ENCODE assay signal across 8 cellular contexts in the genomic region with DNA sequence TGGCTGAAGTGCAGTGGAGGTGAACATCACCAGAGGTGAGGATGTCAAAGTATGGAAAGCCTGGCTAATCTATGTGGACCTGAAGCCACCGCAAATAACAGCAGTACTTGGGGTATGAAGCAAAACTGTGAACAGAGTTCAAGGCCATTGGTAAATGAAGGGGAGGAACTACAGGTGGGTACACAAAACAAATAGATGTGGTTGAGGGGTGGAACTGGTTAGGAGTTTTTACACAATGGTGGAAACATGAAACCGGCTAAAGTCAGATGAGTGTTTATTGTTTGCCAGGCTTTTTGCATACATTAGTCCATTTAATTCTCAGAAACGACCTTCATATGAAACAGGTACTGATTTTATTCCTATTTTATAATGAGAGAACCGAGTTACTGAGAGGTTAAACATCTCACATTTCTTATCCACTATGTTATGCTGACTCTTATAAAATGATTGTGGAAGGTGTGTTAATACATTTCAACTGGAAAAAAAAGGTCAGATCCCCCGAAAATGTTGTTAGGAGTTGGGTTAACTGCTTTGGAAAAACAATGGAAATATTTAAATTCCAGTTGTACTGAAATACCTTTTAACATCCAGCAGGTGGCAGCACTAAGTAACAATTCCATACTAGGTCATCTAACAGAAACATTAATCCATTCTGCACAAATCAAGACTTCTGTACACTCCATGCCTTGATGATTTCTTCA. TPM values are rescaled to one million over a fixed set of nuclear protein-coding genes. Genes with fewer than 3 reads are reported as not detected.
DNase-seq lines count a peak whose midpoint lies in the region; ATAC-seq and TF ChIP-seq lines count a peak whose summit lies in the region.

No MANE protein-coding gene starts in this region.

- ATAC-seq in activated CD4-positive, alpha-beta T cell treated with anti-CD3 and anti-CD28 coated beads for 36 hours, result peak; percentile 53
- ATAC-seq in GM21737 (IDR thresholded peaks at IDR 0.05; ENCODE audit: unreplicated experiment), result no peak
- ATAC-seq in GM21576 (IDR thresholded peaks at IDR 0.05; ENCODE audit: unreplicated experiment), result no peak

- peaks cover 55% of the 10 kb centered on the region for H3K36me3 Mint-ChIP-seq in activated CD4-positive, alpha-beta T cell treated with anti-CD3 and anti-CD28 coated beads for 36 hours (ENCODE audit: low read depth)

- H3K4me1 ChIP-seq in KMS-11 (ENCODE audit: low read depth, poor library complexity, severe bottlenecking) (no peaks in the 10 kb centered on the region), fibroblast of lung (ENCODE audit: control insufficient read depth, extremely low read depth, insufficient read depth, low read length) (no peaks in the 10 kb centered on the region), prostate gland (replicated peaks) (no peaks in the 10 kb centered on the region)

- H3K4me3 ChIP-seq in KMS-11 (IDR thresholded peaks at IDR 0.05; ENCODE audit: insufficient read depth, low read depth, low read length) (no peak overlapping the region), fibroblast of lung (replicated peaks in 1 of 4; ENCODE audit: control extremely low read depth in 1 of 4, insufficient read depth in 1 of 4, low read depth in 3 of 4, low read length in 4 of 4) (no peak overlapping the region), prostate gland (no peak overlapping the region)

- CTCF ChIA-PET in activated CD4-positive, alpha-beta T cell treated with anti-CD3 and anti-CD28 coated beads for 36 hours (lab: Charles Lee), result interaction anchor here (0.7 to 1.0 kb wide), 2 partner anchors 17 to 60 kb away, joined by 3 read pairs; no protein-coding TSS in a partner anchor

- H3K9ac ChIP-seq in KMS-11 (no peak overlapping the region), fibroblast of lung (ENCODE audit: insufficient read depth, low read length) (no peak overlapping the region)

- 62% methylated on average over 5 of the region's 5 CpGs for whole genome bisulfite sequencing in prostate gland

- H4K20me1 ChIP-seq in KMS-11 (ENCODE audit: insufficient read depth), result no peaks in the 10 kb centered on the region
- H4K20me1 ChIP-seq in fibroblast of lung (ENCODE audit: control insufficient read depth, extremely low read depth, insufficient read depth, low read length), result peaks cover 1% of the 10 kb centered on the region

- H3K36me3 ChIP-seq in KMS-11 (ENCODE audit: insufficient read depth), result no peaks in the 10 kb centered on the region
- peaks cover 10% of the 10 kb centered on the region for H3K36me3 ChIP-seq in fibroblast of lung (ENCODE audit: control insufficient read depth, insufficient read depth, low read length)
- peaks cover 0 to 6% of the 10 kb centered on the region in 2 donors for H3K36me3 ChIP-seq in prostate gland

- H3K9me3 Mint-ChIP-seq in activated CD4-positive, alpha-beta T cell treated with anti-CD3 and anti-CD28 coated beads for 36 hours (ENCODE audit: low read depth), result no peaks in the 10 kb centered on the region

- POLR2A ChIA-PET in activated CD4-positive, alpha-beta T cell treated with anti-CD3 and anti-CD28 coated beads for 36 hours (lab: Charles Lee), result no interaction called here

- no peak overlapping the region for H3K27ac ChIP-seq in KMS-11
- H3K27ac ChIP-seq in fibroblast of lung (ENCODE audit: insufficient read depth, low read length), result no peak overlapping the region
- no peak overlapping the region for H3K27ac ChIP-seq in prostate gland

- no peaks in the 10 kb centered on the region for H3K9me3 ChIP-seq in fibroblast of lung (ENCODE audit: control insufficient read depth, insufficient read depth, low read depth, low read length)
- H3K9me3 ChIP-seq in prostate gland, result no peaks in the 10 kb centered on the region

- no peak overlapping the region for H2AFZ ChIP-seq in KMS-11 (ENCODE audit: low read depth)
- no peak overlapping the region for H2AFZ ChIP-seq in fibroblast of lung (ENCODE audit: low read length)

- no peaks in the 10 kb centered on the region for H3K4me1 Mint-ChIP-seq in activated CD4-positive, alpha-beta T cell treated with anti-CD3 and anti-CD28 coated beads for 36 hours

- no peak overlapping the region for H3K4me3 Mint-ChIP-seq in activated CD4-positive, alpha-beta T cell treated with anti-CD3 and anti-CD28 coated beads for 36 hours

- H3K4me2 ChIP-seq in KMS-11, result no peak overlapping the region
- no peak overlapping the region for H3K4me2 ChIP-seq in fibroblast of lung (ENCODE audit: extremely low read depth, insufficient read depth, low read length)

- peak; percentile 11 for DNase-seq in activated CD4-positive, alpha-beta T cell treated with anti-CD3 and anti-CD28 coated beads for 36 hours
- no peak for DNase-seq in activated CD4-positive, alpha-beta T cell treated with anti-CD3 and anti-CD28 coated beads for 48 hours
- DNase-seq in SHP77 treated with DMSO at 0.1 percent for 48 hours (lab: John Stamatoyannopoulos, UW), result peak; percentile 8
- DNase-seq in fibroblast of lung (ENCODE audit: low read depth in 2 of 2), result peak; percentile 30 to 66
- no peak for DNase-seq in prostate gland (ENCODE audit: low spot score)

- no peak for TF ChIP-seq POLR2A in prostate gland (IDR thresholded peaks at IDR 0.05)

- H3K27me3 Mint-ChIP-seq in activated CD4-positive, alpha-beta T cell treated with anti-CD3 and anti-CD28 coated beads for 36 hours, result no peaks in the 10 kb centered on the region

- intact Hi-C loops in activated CD4-positive, alpha-beta T cell treated with anti-CD3 and anti-CD28 coated beads for 36 hours (cut with DNase I, micrococcal nuclease), result loop anchor here in 1 of 2 experiments (2.0 to 5.0 kb wide), 2 partner anchors 133 to 519 kb away; no protein-coding TSS in a partner anchor
- intact Hi-C loops in prostate gland (cut with DNase I), result no loop called here

- H3K27ac Mint-ChIP-seq in activated CD4-positive, alpha-beta T cell treated with anti-CD3 and anti-CD28 coated beads for 36 hours, result no peak overlapping the region

- H3K27me3 ChIP-seq in KMS-11 (ENCODE audit: insufficient read depth, low read depth), result no peaks in the 10 kb centered on the region
- H3K27me3 ChIP-seq in fibroblast of lung (ENCODE audit: control insufficient read depth, insufficient read depth, low read length), result no peaks in the 10 kb centered on the region
- no peaks in the 10 kb centered on the region for H3K27me3 ChIP-seq in prostate gland (replicated peaks; ENCODE audit: insufficient read depth)

- H3K79me2 ChIP-seq in KMS-11 (ENCODE audit: insufficient read depth, low read depth) (no peaks in the 10 kb centered on the region), fibroblast of lung (ENCODE audit: control insufficient read depth, insufficient read depth, low read length) (no peaks in the 10 kb centered on the region)

- TF ChIP-seq CTCF in KMS-11 (conservative IDR thresholded peaks at IDR 0.05; ENCODE audit: low read depth, low read length), result peak; percentile 75
- peak; percentile 34 to 58 for TF ChIP-seq CTCF in fibroblast of lung (conservative IDR thresholded peaks at IDR 0.05 in 1 of 2, IDR thresholded peaks at IDR 0.05 in 1 of 2; ENCODE audit: low read depth in 1 of 2, low read length in 2 of 2)
- peak; percentile 28 to 69 (median 59) for TF ChIP-seq CTCF in prostate gland (IDR thresholded peaks at IDR 0.05)

RNA-seq across cellular contexts. Expression of a gene that starts 44.3 kb away (rescaled TPM):
- total RNA-seq in activated CD4-positive, alpha-beta T cell treated with anti-CD3 and anti-CD28 coated beads for 36 hours, result 10 to 100 TPM; 34.3 to 38.1 TPM
- total RNA-seq in fibroblast of lung, result 36.2 and 37.8 TPM in 2 replicates
- polyA plus RNA-seq in fibroblast of lung, result 38.2 and 42.2 TPM in 2 replicates
- 21.7 and 26.4 TPM in 2 replicates for polyA plus RNA-seq in fibroblast of lung (2012)
- 9.7 and 11.5 TPM in 2 replicates for polyA minus RNA-seq in fibroblast of lung (ENCODE audit: low replicate concordance)
- 10 to 100 TPM; 29.8 to 34.0 TPM for total RNA-seq in prostate gland

RNA-seq across cellular contexts. Expression of a gene that starts 56.8 kb away (rescaled TPM):
- 10 to 100 TPM; 52.7 to 53.7 TPM for total RNA-seq in activated CD4-positive, alpha-beta T cell treated with anti-CD3 and anti-CD28 coated beads for 36 hours
- total RNA-seq in fibroblast of lung, result 14.1 and 16.7 TPM in 2 replicates
- 43.5 and 55.9 TPM in 2 replicates for polyA plus RNA-seq in fibroblast of lung
- polyA plus RNA-seq in fibroblast of lung (2012), result 26.8 and 35.0 TPM in 2 replicates
- 0.70 and 1.3 TPM in 2 replicates for polyA minus RNA-seq in fibroblast of lung (ENCODE audit: low replicate concordance)
- 10 to 100 TPM; 21.8 to 26.1 TPM for total RNA-seq in prostate gland

RNA-seq across cellular contexts. Expression of a gene that starts 56.8 kb away (rescaled TPM):
- 10 to 100 TPM; 25.7 to 26.2 TPM for total RNA-seq in activated CD4-positive, alpha-beta T cell treated with anti-CD3 and anti-CD28 coated beads for 36 hours
- total RNA-seq in fibroblast of lung (11.2 and 12.1 TPM in 2 replicates), prostate gland (10 to 100 TPM; 14.9 to 36.9 TPM)
- 8.5 and 10.9 TPM in 2 replicates for polyA plus RNA-seq in fibroblast of lung
- polyA plus RNA-seq in fibroblast of lung (2012), result 5.6 and 8.6 TPM in 2 replicates
- 6.1 and 11.0 TPM in 2 replicates for polyA minus RNA-seq in fibroblast of lung (ENCODE audit: low replicate concordance)

Comparison
In these comparisons a context has a peak if more than half of its experiments do, and no peak if none do; other contexts are left out.
1. DNase-seq: peak in activated CD4-positive, alpha-beta T cell treated with anti-CD3 and anti-CD28 coated beads for 36 hours (single experiment), SHP77 treated with DMSO at 0.1 percent for 48 hours (single experiment) and fibroblast of lung (2 of 2); none in activated CD4-positive, alpha-beta T cell treated with anti-CD3 and anti-CD28 coated beads for 48 hours (single experiment) and prostate gland (single experiment).
2. Peak in every context shown above with its lines, with median percentiles within 50 percentile points of each other: CTCF ChIP-seq.